Comparison of ENCODE assay signal across 8 cellular contexts in genomic region chr12:100163416-100164152, GRCh38. TPM values are rescaled to one million over a fixed set of nuclear protein-coding genes. Genes with fewer than 3 reads are reported as not detected.
DNase-seq lines count a peak whose midpoint lies in the region; ATAC-seq and TF ChIP-seq lines count a peak whose summit lies in the region.

No MANE protein-coding gene starts in this region.

- H3K36me3 ChIP-seq in H7 (replicated peaks; ENCODE audit: control insufficient read depth, insufficient read depth, low read length) (peaks cover 3% of the 10 kb centered on the region), Loucy (ENCODE audit: insufficient read depth, low read length) (no peaks in the 10 kb centered on the region; the same call in 1 of the 2 replicates), SJCRH30 (no peaks in the 10 kb centered on the region), gastroesophageal sphincter (no peaks in the 10 kb centered on the region), tibial nerve (no peaks in the 10 kb centered on the region)

- no peaks in the 10 kb centered on the region for H3F3A ChIP-seq in Loucy (ENCODE audit: low read depth)

- H3K4me1 Mint-ChIP-seq in osteocyte (ENCODE audit: unreplicated experiment): peaks cover 14% of the 10 kb centered on the region

- peak; percentile 95 for ATAC-seq in gastroesophageal sphincter

- H3K4me1 ChIP-seq in Loucy (ENCODE audit: insufficient read depth, low read length, poor library complexity, severe bottlenecking) (no peaks in the 10 kb centered on the region), SJCRH30 (peaks cover 12% of the 10 kb centered on the region), gastroesophageal sphincter (peaks cover 0 to 16% (median 0%) of the 10 kb centered on the region in 3 donors), tibial nerve (peaks cover 0 to 11% (median 5%) of the 10 kb centered on the region in 4 donors)

- H3K27me3 Mint-ChIP-seq in osteocyte (ENCODE audit: unreplicated experiment): peaks cover 20% of the 10 kb centered on the region

- H3K27me3 ChIP-seq in H7 (ENCODE audit: control insufficient read depth, insufficient read depth, low read length) (no peaks in the 10 kb centered on the region), Loucy (ENCODE audit: insufficient read depth, low read length, poor library complexity, severe bottlenecking) (no peaks in the 10 kb centered on the region), SJCRH30 (no peaks in the 10 kb centered on the region), gastroesophageal sphincter (no peaks in the 10 kb centered on the region), tibial nerve (no peaks in the 10 kb centered on the region)

- H3K9ac ChIP-seq in Loucy (ENCODE audit: low read depth, low read length, poor library complexity, severe bottlenecking): no peak overlapping the region

- H3K27ac ChIP-seq in SJCRH30 (no peak overlapping the region), gastroesophageal sphincter (peak overlapping the region in 2 of 4 donors; percentile 4 to 35), tibial nerve (no peak overlapping the region)

- H3K36me3 Mint-ChIP-seq in osteocyte (ENCODE audit: unreplicated experiment): no peaks in the 10 kb centered on the region

- peak overlapping the region; percentile 6 for H3K4me2 ChIP-seq in Loucy (ENCODE audit: low read depth, low read length, poor library complexity, severe bottlenecking)

- no peak overlapping the region for H3K27ac Mint-ChIP-seq in osteocyte (ENCODE audit: unreplicated experiment)

- no peaks in the 10 kb centered on the region for H3K79me2 ChIP-seq in Loucy (ENCODE audit: insufficient read depth, low read length)

- no peaks in the 10 kb centered on the region for H3K9me3 ChIP-seq in Loucy (ENCODE audit: insufficient read depth, low read depth, low read length)
- no peaks in the 10 kb centered on the region for H3K9me3 ChIP-seq in SJCRH30 (replicated peaks)
- no peaks in the 10 kb centered on the region for H3K9me3 ChIP-seq in gastroesophageal sphincter
- H3K9me3 ChIP-seq in tibial nerve: no peaks in the 10 kb centered on the region

- TF ChIP-seq POLR2A in gastroesophageal sphincter (IDR thresholded peaks at IDR 0.05) (no peak), tibial nerve (IDR thresholded peaks at IDR 0.05) (no peak)

- no peak overlapping the region for H2AFZ ChIP-seq in Loucy (ENCODE audit: low read length)

- H3K4me3 Mint-ChIP-seq in osteocyte (ENCODE audit: unreplicated experiment): peak overlapping the region; percentile 68

- TF ChIP-seq CTCF in Loucy (conservative IDR thresholded peaks at IDR 0.05; ENCODE audit: low read length): no peak
- peak in 2 of 4 experiments; percentile 43 to 47 for TF ChIP-seq CTCF in gastroesophageal sphincter (IDR thresholded peaks at IDR 0.05)
- no peak for TF ChIP-seq CTCF in osteocyte (IDR thresholded peaks at IDR 0.05)
- peak in 1 of 5 experiments; percentile 34 for TF ChIP-seq CTCF in tibial nerve (IDR thresholded peaks at IDR 0.05)

- H4K20me1 ChIP-seq in Loucy (ENCODE audit: insufficient read depth, low read length, poor library complexity, severe bottlenecking): no peaks in the 10 kb centered on the region

- H3K9me2 ChIP-seq in Loucy (replicated peaks; ENCODE audit: low read depth, low read length): no peaks in the 10 kb centered on the region

- TF ChIP-seq EP300 in gastroesophageal sphincter (IDR thresholded peaks at IDR 0.05): no peak
- no peak for TF ChIP-seq EP300 in tibial nerve (IDR thresholded peaks at IDR 0.05)

- DNase-seq in Daoy (ENCODE audit: low read depth): peak; percentile 82
- peak; percentile 95 for DNase-seq in H7
- DNase-seq in SJCRH30: peak; percentile 85 to 86
- DNase-seq in activated naive CD4-positive, alpha-beta T cell (lab: John Stamatoyannopoulos, UW): peak; percentile 9 to 57 (median 34)
- DNase-seq in osteocyte (ENCODE audit: extremely low spot score, unreplicated experiment): peak; percentile 84
- peak; percentile 21 to 33 for DNase-seq in tibial nerve (ENCODE audit: low spot score in 2 of 2)

- no peaks in the 10 kb centered on the region for H3K9me3 Mint-ChIP-seq in osteocyte (ENCODE audit: unreplicated experiment)

- 0 to 6% methylated on average over 16 of the region's 16 CpGs for WGBS in gastroesophageal sphincter (ENCODE audit: low coverage in 1 of 2), 2 donors
- WGBS in tibial nerve, 2 donors: 1 to 3% methylated on average over 16 of the region's 16 CpGs

- H3K4me3 ChIP-seq in H7 (ENCODE audit: insufficient read depth, low read depth, low read length) (peak overlapping the region; percentile 14), Loucy (ENCODE audit: low read length, poor library complexity, severe bottlenecking) (peak overlapping the region; percentile 49), SJCRH30 (peak overlapping the region; percentile 53), gastroesophageal sphincter (peak overlapping the region in 1 of 2 donors; percentile 37), tibial nerve (peak overlapping the region in 2 of 4 donors; percentile 14 to 41)

RNA-seq across cellular contexts. Expression of gene BLTP3B, which starts 20.9 kb away (rescaled TPM):
- 25.8 and 26.3 TPM in 2 replicates for total RNA-seq in Daoy (2014; rRNA removed; shearing (Covaris generic))
- 36.4 and 40.4 TPM in 2 replicates for total RNA-seq in H7 (2014; rRNA removed; shearing (Covaris generic))
- 27.1 and 33.6 TPM in 2 replicates for total RNA-seq in SJCRH30 (2014; rRNA removed; shearing (Covaris generic))
- total RNA-seq in gastroesophageal sphincter (10 to 100 TPM; 41.4 to 59.0 (median 45.0) TPM), osteocyte (13.1 and 16.2 TPM in 2 replicates), tibial nerve (10 to 100 TPM; 30.2 to 42.0 (median 41.2) TPM)

RNA-seq across cellular contexts. Expression of gene ACTR6, which starts 37.0 kb away (rescaled TPM):
- total RNA-seq in Daoy (2014; rRNA removed; shearing (Covaris generic)): 57.4 and 57.7 TPM in 2 replicates
- total RNA-seq in H7 (2014; rRNA removed; shearing (Covaris generic)): 33.0 and 38.5 TPM in 2 replicates
- total RNA-seq in SJCRH30 (2014; rRNA removed; shearing (Covaris generic)): 25.2 TPM in 2 replicates
- total RNA-seq in gastroesophageal sphincter (10 to 100 TPM; 11.6 to 30.8 (median 17.5) TPM), osteocyte (20.2 and 26.1 TPM in 2 replicates), tibial nerve (10 to 100 TPM; 11.1 to 19.5 (median 15.5) TPM)

Comparison
In these comparisons a context has a peak if more than half of its experiments do, and no peak if none do; other contexts are left out.
1. DNase-seq: peak in every context shown above with its lines; median percentile 95 in H7; 86 in SJCRH30; 84 in osteocyte; 82 in Daoy; 34 in activated naive CD4-positive, alpha-beta T cell; 27 in tibial nerve.